1 cellular context compared by ENCODE assay signal in the genomic region with DNA sequence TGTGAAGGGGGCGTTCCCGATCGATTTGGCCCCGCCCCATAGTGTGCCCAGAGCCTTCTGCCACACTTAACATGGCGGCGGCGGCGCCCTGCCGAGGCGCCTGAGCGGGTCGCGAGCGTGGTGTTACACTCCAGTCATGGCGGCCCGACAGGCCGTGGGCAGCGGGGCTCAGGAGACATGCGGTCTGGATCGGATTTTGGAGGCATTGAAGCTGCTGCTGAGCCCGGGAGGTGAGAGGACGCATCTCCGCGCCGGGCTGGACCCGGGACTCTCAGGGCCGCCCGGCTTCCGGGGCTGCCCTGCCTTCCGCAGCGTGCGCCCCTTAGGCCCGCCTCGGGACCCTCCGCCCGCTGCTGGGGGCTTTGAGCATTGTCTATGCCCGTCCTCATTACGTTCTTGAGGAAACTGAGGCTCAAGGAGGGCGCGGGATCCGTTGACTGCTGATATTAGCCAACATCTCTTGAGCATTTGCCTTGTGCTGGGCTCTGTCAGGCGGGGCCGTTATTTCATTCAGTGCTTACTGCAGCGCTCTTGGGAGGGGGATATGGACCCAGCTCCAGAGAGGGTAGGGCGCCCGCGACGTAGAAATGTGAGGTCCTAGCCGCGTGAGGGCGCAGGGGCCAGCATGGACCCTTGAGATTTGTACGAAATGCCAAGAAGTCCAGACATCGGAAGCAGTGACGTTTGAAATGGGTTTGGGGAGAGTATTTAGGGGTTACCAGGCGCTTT.
TF ChIP-seq lines count a peak whose summit lies in the region.

A gene (plus strand): TSS at position 50 of the 729 bp plus-strand sequence. CDS start 87 bp downstream, at position 137.

TF ChIP-seq in K562, 482 proteins besides CTCF, POLR2A, EP300 and RAD21 (continued from another document):
- TF ChIP-seq, protein P1, sequence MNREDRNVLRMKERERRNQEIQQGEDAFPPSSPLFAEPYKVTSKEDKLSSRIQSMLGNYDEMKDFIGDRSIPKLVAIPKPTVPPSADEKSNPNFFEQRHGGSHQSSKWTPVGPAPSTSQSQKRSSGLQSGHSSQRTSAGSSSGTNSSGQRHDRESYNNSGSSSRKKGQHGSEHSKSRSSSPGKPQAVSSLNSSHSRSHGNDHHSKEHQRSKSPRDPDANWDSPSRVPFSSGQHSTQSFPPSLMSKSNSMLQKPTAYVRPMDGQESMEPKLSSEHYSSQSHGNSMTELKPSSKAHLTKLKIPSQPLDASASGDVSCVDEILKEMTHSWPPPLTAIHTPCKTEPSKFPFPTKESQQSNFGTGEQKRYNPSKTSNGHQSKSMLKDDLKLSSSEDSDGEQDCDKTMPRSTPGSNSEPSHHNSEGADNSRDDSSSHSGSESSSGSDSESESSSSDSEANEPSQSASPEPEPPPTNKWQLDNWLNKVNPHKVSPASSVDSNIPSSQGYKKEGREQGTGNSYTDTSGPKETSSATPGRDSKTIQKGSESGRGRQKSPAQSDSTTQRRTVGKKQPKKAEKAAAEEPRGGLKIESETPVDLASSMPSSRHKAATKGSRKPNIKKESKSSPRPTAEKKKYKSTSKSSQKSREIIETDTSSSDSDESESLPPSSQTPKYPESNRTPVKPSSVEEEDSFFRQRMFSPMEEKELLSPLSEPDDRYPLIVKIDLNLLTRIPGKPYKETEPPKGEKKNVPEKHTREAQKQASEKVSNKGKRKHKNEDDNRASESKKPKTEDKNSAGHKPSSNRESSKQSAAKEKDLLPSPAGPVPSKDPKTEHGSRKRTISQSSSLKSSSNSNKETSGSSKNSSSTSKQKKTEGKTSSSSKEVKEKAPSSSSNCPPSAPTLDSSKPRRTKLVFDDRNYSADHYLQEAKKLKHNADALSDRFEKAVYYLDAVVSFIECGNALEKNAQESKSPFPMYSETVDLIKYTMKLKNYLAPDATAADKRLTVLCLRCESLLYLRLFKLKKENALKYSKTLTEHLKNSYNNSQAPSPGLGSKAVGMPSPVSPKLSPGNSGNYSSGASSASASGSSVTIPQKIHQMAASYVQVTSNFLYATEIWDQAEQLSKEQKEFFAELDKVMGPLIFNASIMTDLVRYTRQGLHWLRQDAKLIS (CRISPR knock-in tag; IDR thresholded peaks at IDR 0.05), result 0 out of 2 replicates have a peak, but pooled peaks have one; percentile 61
- TF ChIP-seq L3MBTL2 (IDR thresholded peaks at IDR 0.05) (peak; percentile 55), LCOR (CRISPR knock-in tag; IDR thresholded peaks at IDR 0.05) (peak; percentile 57), FIP1L1 (IDR thresholded peaks at IDR 0.05; ENCODE audit: low read depth, low read length, poor library complexity, severe bottlenecking) (no peak), HCFC1 (IDR thresholded peaks at IDR 0.05; ENCODE audit: low read depth, low read length) (peak; percentile 88), ZNF232 (CRISPR knock-in tag; IDR thresholded peaks at IDR 0.05) (no peak), SRSF3 (IDR thresholded peaks at IDR 0.05; ENCODE audit: insufficient read depth, low read length) (0 out of 2 replicates have a peak, but pooled peaks have one; percentile 65), TCF7L2 (IDR thresholded peaks at IDR 0.05; ENCODE audit: low read depth, low read length) (no peak), RB1 (IDR thresholded peaks at IDR 0.05; ENCODE audit: low read depth) (peak; percentile 77), ZNF408 (CRISPR knock-in tag; IDR thresholded peaks at IDR 0.05; ENCODE audit: low read depth) (no peak), NFIC (IDR thresholded peaks at IDR 0.05) (peak; percentile 32), JUN (IDR thresholded peaks at IDR 0.05; ENCODE audit: borderline replicate concordance, low read depth, low read length) (no peak), JUN (CRISPR knock-in tag; IDR thresholded peaks at IDR 0.05; ENCODE audit: borderline replicate concordance) (0 out of 2 replicates have a peak, but pooled peaks have one; percentile 36), ZNF778 (CRISPR knock-in tag; IDR thresholded peaks at IDR 0.05) (no peak), CCNT2 (IDR thresholded peaks at IDR 0.05; ENCODE audit: borderline replicate concordance, extremely low read depth, insufficient read length, low read depth, low read length) (peak; percentile 44), ZNF551 (CRISPR knock-in tag; IDR thresholded peaks at IDR 0.05) (no peak), POLR2H (tag; IDR thresholded peaks at IDR 0.05; ENCODE audit: low read depth) (peak; percentile 59; the same call in 1 of the 2 replicates), HMG20B (CRISPR knock-in tag; IDR thresholded peaks at IDR 0.05) (no peak)
- TF ChIP-seq, protein P2, sequence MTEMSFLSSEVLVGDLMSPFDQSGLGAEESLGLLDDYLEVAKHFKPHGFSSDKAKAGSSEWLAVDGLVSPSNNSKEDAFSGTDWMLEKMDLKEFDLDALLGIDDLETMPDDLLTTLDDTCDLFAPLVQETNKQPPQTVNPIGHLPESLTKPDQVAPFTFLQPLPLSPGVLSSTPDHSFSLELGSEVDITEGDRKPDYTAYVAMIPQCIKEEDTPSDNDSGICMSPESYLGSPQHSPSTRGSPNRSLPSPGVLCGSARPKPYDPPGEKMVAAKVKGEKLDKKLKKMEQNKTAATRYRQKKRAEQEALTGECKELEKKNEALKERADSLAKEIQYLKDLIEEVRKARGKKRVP (CRISPR knock-in tag; IDR thresholded peaks at IDR 0.05), result no peak
- TF ChIP-seq, protein P3, sequence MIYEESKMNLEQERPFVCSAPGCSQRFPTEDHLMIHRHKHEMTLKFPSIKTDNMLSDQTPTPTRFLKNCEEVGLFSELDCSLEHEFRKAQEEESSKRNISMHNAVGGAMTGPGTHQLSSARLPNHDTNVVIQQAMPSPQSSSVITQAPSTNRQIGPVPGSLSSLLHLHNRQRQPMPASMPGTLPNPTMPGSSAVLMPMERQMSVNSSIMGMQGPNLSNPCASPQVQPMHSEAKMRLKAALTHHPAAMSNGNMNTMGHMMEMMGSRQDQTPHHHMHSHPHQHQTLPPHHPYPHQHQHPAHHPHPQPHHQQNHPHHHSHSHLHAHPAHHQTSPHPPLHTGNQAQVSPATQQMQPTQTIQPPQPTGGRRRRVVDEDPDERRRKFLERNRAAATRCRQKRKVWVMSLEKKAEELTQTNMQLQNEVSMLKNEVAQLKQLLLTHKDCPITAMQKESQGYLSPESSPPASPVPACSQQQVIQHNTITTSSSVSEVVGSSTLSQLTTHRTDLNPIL (CRISPR knock-in tag; IDR thresholded peaks at IDR 0.05), result no peak
- TF ChIP-seq, protein P4, sequence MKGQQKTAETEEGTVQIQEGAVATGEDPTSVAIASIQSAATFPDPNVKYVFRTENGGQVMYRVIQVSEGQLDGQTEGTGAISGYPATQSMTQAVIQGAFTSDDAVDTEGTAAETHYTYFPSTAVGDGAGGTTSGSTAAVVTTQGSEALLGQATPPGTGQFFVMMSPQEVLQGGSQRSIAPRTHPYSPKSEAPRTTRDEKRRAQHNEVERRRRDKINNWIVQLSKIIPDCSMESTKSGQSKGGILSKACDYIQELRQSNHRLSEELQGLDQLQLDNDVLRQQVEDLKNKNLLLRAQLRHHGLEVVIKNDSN (CRISPR knock-in tag; IDR thresholded peaks at IDR 0.05), result no peak
